Comparison of ENCODE assay signal across 24 cellular contexts in the genomic region with DNA sequence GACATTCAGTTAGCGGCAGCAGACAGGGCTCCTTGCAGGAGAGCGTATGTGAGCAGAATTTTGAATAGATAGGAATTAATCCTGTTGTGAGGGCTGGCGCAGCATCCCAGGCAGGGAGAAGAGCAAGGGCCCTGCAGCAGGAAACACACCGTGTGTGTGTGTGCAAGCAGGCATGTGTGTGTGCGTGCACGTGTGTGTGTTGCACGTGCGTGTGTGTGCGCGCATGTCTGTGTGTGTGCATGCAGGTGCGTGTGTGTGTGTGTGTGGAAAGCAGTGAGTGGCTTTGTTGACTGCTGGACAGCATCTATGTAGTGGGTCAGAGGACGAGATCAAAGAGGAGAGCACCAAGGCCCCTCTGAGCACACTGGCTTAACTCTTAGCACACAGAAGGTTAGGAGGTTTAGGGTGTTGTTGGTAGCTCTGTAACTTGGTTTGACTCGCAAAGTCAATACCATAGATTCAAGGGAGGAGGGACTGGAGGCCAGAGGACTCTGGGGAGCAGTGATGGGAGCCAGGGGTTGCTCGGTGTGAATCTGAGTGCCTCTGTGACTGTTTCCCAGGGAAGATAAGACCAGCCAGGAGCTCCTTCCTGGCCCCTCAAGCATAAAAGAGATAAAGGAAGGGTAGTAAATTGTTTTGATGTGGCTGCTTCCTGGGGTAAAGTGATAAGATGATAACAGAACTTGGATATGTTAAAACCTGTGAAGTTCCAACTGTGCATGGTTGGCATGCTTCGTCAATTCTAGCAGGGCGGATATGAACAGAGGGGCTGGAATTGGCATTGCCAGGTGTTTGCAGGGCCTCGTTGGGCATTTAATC.
"Had no signal": no experiment of that assay in that cellular context is flagged by ENCODE, and none has a peak within 500 bp of the region (broad histone marks: within the 10 kb centered on the region; RNA-seq: fewer than 3 reads in every experiment).

No MANE protein-coding gene starts in this region.

- DNase-seq: activated CD4-positive, alpha-beta memory T cell treated with anti-CD3 and anti-CD28 coated beads, Interleukin-2, amount 10 ng/mL, durations not matched to agents 7 days and 5 days; activated CD4-positive, alpha-beta T cell treated with anti-CD3 and anti-CD28 coated beads, Interleukin-2, amount 10 ng/mL, durations not matched to agents 24 days and 14 days; activated effector memory CD4-positive, alpha-beta T cell treated with Interleukin-2 at 50 U/mL for 16 hours; activated naive CD4-positive, alpha-beta T cell treated with anti-CD3 and anti-CD28 coated beads for 36 hours; activated naive CD8-positive, alpha-beta T cell treated with anti-CD3 and anti-CD28 coated beads, Interleukin-2, amount 10 ng/mL, durations not matched to agents 7 days and 5 days; activated T-cell treated with anti-CD3 and anti-CD28 coated beads, Interleukin-2, amount 50 U/mL, for 72 hours; amniotic stem cell; cerebellar nuclear complex; heart right ventricle; kidney; lower lobe of right lung; natural killer cell; right cardiac atrium; stimulated activated CD4-positive, alpha-beta T cell treated with anti-CD3 and anti-CD28 coated beads, Interleukin-12 subunit alpha, Interleukin-12 subunit beta, amount 100 ng/mL, for 4 hours; stimulated activated CD4-positive, alpha-beta T cell treated with anti-CD3 and anti-CD28 coated beads, Interleukin-4, amount 100 ng/mL, for 4 hours; stimulated activated naive CD8-positive, alpha-beta T cell treated with anti-CD3 and anti-CD28 coated beads, Interleukin-15, Interleukin-2, amounts not matched to agents 100 U/mL and 50 U/mL, for 24 hours; T1000 had no signal

- H3K79me2 ChIP-seq: parathyroid adenoma had no signal

- H3K27ac Mint-ChIP-seq: activated CD4-positive, alpha-beta memory T cell treated with anti-CD3 and anti-CD28 coated beads, Interleukin-2, amount 10 ng/mL, durations not matched to agents 7 days and 5 days; activated CD4-positive, alpha-beta T cell treated with anti-CD3 and anti-CD28 coated beads, Interleukin-2, amount 10 ng/mL, durations not matched to agents 24 days and 14 days; activated naive CD4-positive, alpha-beta T cell treated with anti-CD3 and anti-CD28 coated beads for 36 hours; activated naive CD8-positive, alpha-beta T cell treated with anti-CD3 and anti-CD28 coated beads, Interleukin-2, amount 10 ng/mL, durations not matched to agents 7 days and 5 days; activated T-cell treated with anti-CD3 and anti-CD28 coated beads, Interleukin-2, amount 50 U/mL, for 72 hours; mesothelial cell of epicardium; natural killer cell; T-helper 1 cell treated with Interleukin-12 subunit alpha and Interleukin-12 subunit beta and Interleukin-4 antibody, amounts not matched to agents 30 μg/mL and 1 μg/mL, for 36 hours had no signal

- H3K4me3 Mint-ChIP-seq: activated CD4-positive, alpha-beta memory T cell treated with anti-CD3 and anti-CD28 coated beads, Interleukin-2, amount 10 ng/mL, durations not matched to agents 7 days and 5 days; activated CD4-positive, alpha-beta T cell treated with anti-CD3 and anti-CD28 coated beads, Interleukin-2, amount 10 ng/mL, durations not matched to agents 24 days and 14 days; activated naive CD4-positive, alpha-beta T cell treated with anti-CD3 and anti-CD28 coated beads for 36 hours; activated naive CD8-positive, alpha-beta T cell treated with anti-CD3 and anti-CD28 coated beads, Interleukin-2, amount 10 ng/mL, durations not matched to agents 7 days and 5 days; activated T-cell treated with anti-CD3 and anti-CD28 coated beads, Interleukin-2, amount 50 U/mL, for 72 hours; mesothelial cell of epicardium; natural killer cell; T-helper 1 cell treated with Interleukin-12 subunit alpha and Interleukin-12 subunit beta and Interleukin-4 antibody, amounts not matched to agents 30 μg/mL and 1 μg/mL, for 36 hours had no signal

- ATAC-seq: activated T-cell treated with anti-CD3 and anti-CD28 coated beads, Interleukin-2, amount 50 U/mL, for 72 hours; heart right ventricle; left lobe of liver; lower lobe of right lung; natural killer cell; right cardiac atrium; stimulated activated naive CD8-positive, alpha-beta T cell treated with anti-CD3 and anti-CD28 coated beads, Interleukin-15, Interleukin-2, amounts not matched to agents 100 U/mL and 50 U/mL, for 24 hours had no signal

- H3K4me1 Mint-ChIP-seq: activated CD4-positive, alpha-beta memory T cell treated with anti-CD3 and anti-CD28 coated beads, Interleukin-2, amount 10 ng/mL, durations not matched to agents 7 days and 5 days; activated CD4-positive, alpha-beta T cell treated with anti-CD3 and anti-CD28 coated beads, Interleukin-2, amount 10 ng/mL, durations not matched to agents 24 days and 14 days; activated naive CD8-positive, alpha-beta T cell treated with anti-CD3 and anti-CD28 coated beads, Interleukin-2, amount 10 ng/mL, durations not matched to agents 7 days and 5 days; natural killer cell had no signal

- H3K36me3 Mint-ChIP-seq: activated naive CD8-positive, alpha-beta T cell treated with anti-CD3 and anti-CD28 coated beads, Interleukin-2, amount 10 ng/mL, durations not matched to agents 7 days and 5 days; mesothelial cell of epicardium; natural killer cell had no signal

- H3K9ac ChIP-seq: parathyroid adenoma had no signal

- H2AFZ ChIP-seq: parathyroid adenoma had no signal

- H3K9me3 Mint-ChIP-seq: activated CD4-positive, alpha-beta T cell treated with anti-CD3 and anti-CD28 coated beads, Interleukin-2, amount 10 ng/mL, durations not matched to agents 24 days and 14 days; activated naive CD4-positive, alpha-beta T cell treated with anti-CD3 and anti-CD28 coated beads for 36 hours; mesothelial cell of epicardium had no signal

- H3K27me3 Mint-ChIP-seq: activated CD4-positive, alpha-beta memory T cell treated with anti-CD3 and anti-CD28 coated beads, Interleukin-2, amount 10 ng/mL, durations not matched to agents 7 days and 5 days; activated CD4-positive, alpha-beta T cell treated with anti-CD3 and anti-CD28 coated beads, Interleukin-2, amount 10 ng/mL, durations not matched to agents 24 days and 14 days; activated naive CD8-positive, alpha-beta T cell treated with anti-CD3 and anti-CD28 coated beads, Interleukin-2, amount 10 ng/mL, durations not matched to agents 7 days and 5 days had no signal

- H3K27me3 ChIP-seq: upper lobe of left lung had no signal

- H3K4me3 ChIP-seq: coronary artery, heart right ventricle, lower lobe of right lung, upper lobe of left lung had no signal

- H3K4me1 ChIP-seq: heart right ventricle, lower lobe of right lung, parathyroid adenoma, upper lobe of left lung had no signal

- H3K36me3 ChIP-seq: heart right ventricle, lower lobe of right lung, upper lobe of left lung had no signal

- FAIRE-seq: kidney had no signal

- H3K9me3 ChIP-seq: lower lobe of right lung, upper lobe of left lung had no signal

- H3K27ac ChIP-seq: coronary artery, epithelial cell of prostate, heart right ventricle, lower lobe of right lung, parathyroid adenoma, upper lobe of left lung had no signal
